Comparison of ENCODE assay signal across 1 cellular context in genomic region chr10:22713853-22714523, GRCh38.
TF ChIP-seq lines count a peak whose summit lies in the region.

No MANE protein-coding gene starts in this region.

TF ChIP-seq in WTC11, 78 proteins besides CTCF, POLR2A, EP300 and RAD21 (continued from another document):
- TF ChIP-seq, protein P1, sequence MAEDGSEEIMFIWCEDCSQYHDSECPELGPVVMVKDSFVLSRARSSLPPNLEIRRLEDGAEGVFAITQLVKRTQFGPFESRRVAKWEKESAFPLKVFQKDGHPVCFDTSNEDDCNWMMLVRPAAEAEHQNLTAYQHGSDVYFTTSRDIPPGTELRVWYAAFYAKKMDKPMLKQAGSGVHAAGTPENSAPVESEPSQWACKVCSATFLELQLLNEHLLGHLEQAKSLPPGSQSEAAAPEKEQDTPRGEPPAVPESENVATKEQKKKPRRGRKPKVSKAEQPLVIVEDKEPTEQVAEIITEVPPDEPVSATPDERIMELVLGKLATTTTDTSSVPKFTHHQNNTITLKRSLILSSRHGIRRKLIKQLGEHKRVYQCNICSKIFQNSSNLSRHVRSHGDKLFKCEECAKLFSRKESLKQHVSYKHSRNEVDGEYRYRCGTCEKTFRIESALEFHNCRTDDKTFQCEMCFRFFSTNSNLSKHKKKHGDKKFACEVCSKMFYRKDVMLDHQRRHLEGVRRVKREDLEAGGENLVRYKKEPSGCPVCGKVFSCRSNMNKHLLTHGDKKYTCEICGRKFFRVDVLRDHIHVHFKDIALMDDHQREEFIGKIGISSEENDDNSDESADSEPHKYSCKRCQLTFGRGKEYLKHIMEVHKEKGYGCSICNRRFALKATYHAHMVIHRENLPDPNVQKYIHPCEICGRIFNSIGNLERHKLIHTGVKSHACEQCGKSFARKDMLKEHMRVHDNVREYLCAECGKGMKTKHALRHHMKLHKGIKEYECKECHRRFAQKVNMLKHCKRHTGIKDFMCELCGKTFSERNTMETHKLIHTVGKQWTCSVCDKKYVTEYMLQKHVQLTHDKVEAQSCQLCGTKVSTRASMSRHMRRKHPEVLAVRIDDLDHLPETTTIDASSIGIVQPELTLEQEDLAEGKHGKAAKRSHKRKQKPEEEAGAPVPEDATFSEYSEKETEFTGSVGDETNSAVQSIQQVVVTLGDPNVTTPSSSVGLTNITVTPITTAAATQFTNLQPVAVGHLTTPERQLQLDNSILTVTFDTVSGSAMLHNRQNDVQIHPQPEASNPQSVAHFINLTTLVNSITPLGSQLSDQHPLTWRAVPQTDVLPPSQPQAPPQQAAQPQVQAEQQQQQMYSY (CRISPR knock-in tag; IDR thresholded peaks at IDR 0.05): no peak
- TF ChIP-seq ESRRA (CRISPR knock-in tag; IDR thresholded peaks at IDR 0.05; ENCODE audit: borderline replicate concordance) (no peak), FOXP1 (CRISPR knock-in tag; IDR thresholded peaks at IDR 0.05; ENCODE audit: borderline replicate concordance) (0 out of 2 replicates have a peak, but pooled peaks have one; percentile 18), ZNF396 (CRISPR knock-in tag; IDR thresholded peaks at IDR 0.05; ENCODE audit: borderline replicate concordance) (no peak), ATF1 (CRISPR knock-in tag; IDR thresholded peaks at IDR 0.05) (peak; percentile 45; the same call in 1 of the 2 replicates), USF2 (CRISPR knock-in tag; IDR thresholded peaks at IDR 0.05) (0 out of 2 replicates have a peak, but pooled peaks have one; percentile 7)
TF ChIP-seq in WTC11: peak in this region for 7.
